ENCODE assay signal across 14 cellular contexts in the genomic region with DNA sequence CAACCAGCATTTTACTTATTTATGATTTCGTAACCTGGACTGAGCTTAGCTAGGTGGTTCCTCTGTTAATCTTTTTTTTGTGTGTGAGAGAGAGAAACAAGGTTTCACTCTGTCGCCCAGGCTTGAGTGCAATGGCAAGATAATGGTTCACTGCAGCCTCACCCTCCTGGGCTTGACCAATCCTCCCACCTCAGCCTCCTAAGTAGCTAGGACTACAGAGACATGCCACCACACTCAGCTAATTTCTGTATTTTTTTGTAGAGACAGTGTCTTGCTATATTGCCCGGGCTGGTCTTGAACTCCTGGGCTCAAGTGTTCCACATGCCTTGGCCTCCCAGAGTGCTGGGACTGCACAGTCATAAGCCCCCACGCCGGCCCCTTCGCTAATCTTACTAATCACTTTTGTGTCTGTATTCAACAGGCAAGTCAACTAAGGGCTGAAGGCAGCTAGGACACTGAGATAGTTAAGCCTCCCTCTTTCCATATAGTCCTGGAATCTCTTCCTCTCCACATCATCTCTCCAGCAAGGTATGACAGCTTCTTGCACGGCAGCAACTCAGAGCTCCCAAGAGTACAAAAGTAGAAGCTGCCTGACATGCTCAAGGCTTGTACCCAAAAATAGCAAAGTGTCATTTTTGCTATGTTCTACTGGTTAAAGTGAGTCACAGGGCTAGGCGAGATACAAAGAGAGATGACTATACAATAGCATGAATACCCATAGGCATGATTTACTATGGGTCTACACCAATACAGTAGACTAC. TPM values are rescaled to one million over a fixed set of nuclear protein-coding genes. Genes with fewer than 3 reads are reported as not detected.
DNase-seq lines count a peak whose midpoint lies in the region; ATAC-seq, FAIRE-seq and TF ChIP-seq lines count a peak whose summit lies in the region.
"Had no signal": no experiment of that assay in that cellular context is flagged by ENCODE, and none has a peak within 500 bp of the region (broad histone marks: within the 10 kb centered on the region; RNA-seq: fewer than 3 reads in every experiment).

No MANE protein-coding gene starts in this region.

- H4K5ac ChIP-seq in mesendoderm (ENCODE audit: low read length): no peak overlapping the region

- H2BK15ac ChIP-seq in mesendoderm (replicated peaks; ENCODE audit: low read depth): no peak overlapping the region

- no peak overlapping the region for H3K18ac ChIP-seq in mesendoderm (ENCODE audit: low read length)

- no peak overlapping the region for H3K4me2 ChIP-seq in mesendoderm (ENCODE audit: low read length)

- no peak overlapping the region for H3K4ac ChIP-seq in mesendoderm (ENCODE audit: low read depth, low read length)

- peaks cover 59% of the 10 kb centered on the region for H3K4me1 Mint-ChIP-seq in CD14-positive monocyte
- peaks cover 52% of the 10 kb centered on the region for H3K4me1 Mint-ChIP-seq in activated naive CD8-positive, alpha-beta T cell treated with anti-CD3 and anti-CD28 coated beads for 36 hours

- TF ChIP-seq CTCF in CD14-positive monocyte (IDR thresholded peaks at IDR 0.05): no peak
- TF ChIP-seq CTCF in left lung (IDR thresholded peaks at IDR 0.05): no peak
- TF ChIP-seq CTCF in stomach (IDR thresholded peaks at IDR 0.05): no peak

- H3K79me2 ChIP-seq in mesendoderm (ENCODE audit: control insufficient read depth, insufficient read depth, low read length): peaks cover 54% of the 10 kb centered on the region

- peak; percentile 5 for FAIRE-seq in GM12891 (lab: Jason Lieb, UNC)
- FAIRE-seq: H1 had no signal

- TF ChIP-seq EP300 in stomach (IDR thresholded peaks at IDR 0.05): no peak

- ATAC-seq in left lung (peak; percentile 30), HG03354 (IDR thresholded peaks at IDR 0.05; ENCODE audit: poor library complexity, severe bottlenecking, unreplicated experiment) (no peak)

- TF ChIP-seq POLR2A in GM12891 (IDR thresholded peaks at IDR 0.05; ENCODE audit: low read depth, low read length): no peak
- TF ChIP-seq POLR2A in stomach (IDR thresholded peaks at IDR 0.05): no peak

- no peaks in the 10 kb centered on the region for H3K36me3 ChIP-seq in left lung
- H3K36me3 ChIP-seq in stomach: peaks cover 0 to 5% (median 0%) of the 10 kb centered on the region in 4 donors
- H3K36me3 ChIP-seq in mesendoderm (ENCODE audit: control insufficient read depth, insufficient read depth, low read length): no peaks in the 10 kb centered on the region
- H3K36me3 ChIP-seq: SJSA1, thoracic aorta had no signal

- H3K9me3 Mint-ChIP-seq in CD14-positive monocyte: peaks cover 0 to 3% (median 0%) of the 10 kb centered on the region in 7 donors
- H3K9me3 Mint-ChIP-seq in activated naive CD8-positive, alpha-beta T cell treated with anti-CD3 and anti-CD28 coated beads for 36 hours: peaks cover 25% of the 10 kb centered on the region

- H3K9ac ChIP-seq in mesendoderm (ENCODE audit: low read length): no peak overlapping the region

- H3K23ac ChIP-seq in mesendoderm (ENCODE audit: low read length): no peak overlapping the region

- H3K4me3 ChIP-seq in left lung: no peak overlapping the region
- no peak overlapping the region for H3K4me3 ChIP-seq in stomach
- no peak overlapping the region for H3K4me3 ChIP-seq in mesendoderm (ENCODE audit: low read length)
- H3K4me3 ChIP-seq: ascending aorta, SJSA1, thoracic aorta had no signal

- no peak overlapping the region for H3K56ac ChIP-seq in mesendoderm (ENCODE audit: low read length)

- peaks cover 12 to 61% of the 10 kb centered on the region in 2 donors for H3K4me1 ChIP-seq in left lung
- H3K4me1 ChIP-seq in stomach: peaks cover 5 to 77% (median 38%) of the 10 kb centered on the region in 4 donors
- no peaks in the 10 kb centered on the region for H3K4me1 ChIP-seq in mesendoderm (ENCODE audit: control insufficient read depth, low read depth, low read length)

- no peak overlapping the region for H4K8ac ChIP-seq in mesendoderm (ENCODE audit: low read depth, low read length)

- no peak overlapping the region for H2BK120ac ChIP-seq in mesendoderm (ENCODE audit: low read depth, low read length)

- H3K27ac ChIP-seq in left lung (no peak overlapping the region), stomach (no peak overlapping the region), mesendoderm (ENCODE audit: low read depth, low read length) (no peak overlapping the region)
- H3K27ac ChIP-seq: ascending aorta, SJSA1, thoracic aorta had no signal

- H3K27me3 Mint-ChIP-seq in CD14-positive monocyte (ENCODE audit: low read depth in 3 of 3): peaks cover 0 to under 1% (median 0%) of the 10 kb centered on the region in 3 donors
- H3K27me3 Mint-ChIP-seq in activated naive CD8-positive, alpha-beta T cell treated with anti-CD3 and anti-CD28 coated beads for 36 hours: no peaks in the 10 kb centered on the region

- no peak overlapping the region for H2AK5ac ChIP-seq in mesendoderm (ENCODE audit: low read length)

- H2BK5ac ChIP-seq in mesendoderm (ENCODE audit: low read length): no peak overlapping the region

- peaks cover 3 to 20% of the 10 kb centered on the region in 2 donors for H3K36me3 Mint-ChIP-seq in CD14-positive monocyte
- peaks cover 42% of the 10 kb centered on the region for H3K36me3 Mint-ChIP-seq in activated naive CD8-positive, alpha-beta T cell treated with anti-CD3 and anti-CD28 coated beads for 36 hours

- peak overlapping the region in 6 of 7 donors; percentile 23 to 74 (median 67) for H3K27ac Mint-ChIP-seq in CD14-positive monocyte
- peak overlapping the region; percentile 28 for H3K27ac Mint-ChIP-seq in activated naive CD8-positive, alpha-beta T cell treated with anti-CD3 and anti-CD28 coated beads for 36 hours

- H3K9me3 ChIP-seq in left lung (peaks cover 0 to 6% of the 10 kb centered on the region in 2 donors), stomach (peaks cover 0 to 6% (median 5%) of the 10 kb centered on the region in 4 donors)
- H3K9me3 ChIP-seq: SJSA1, thoracic aorta had no signal

- no peak for DNase-seq in CD14-positive monocyte (ENCODE audit: low spot score)
- no peak for DNase-seq in GM12891 (ENCODE audit: insufficient read length, low spot score)
- no peak for DNase-seq in activated naive CD8-positive, alpha-beta T cell treated with anti-CD3 and anti-CD28 coated beads for 36 hours
- no peak for DNase-seq in left lung
- no peak for DNase-seq in anterior cingulate cortex (lab: John Stamatoyannopoulos, UW)
- no peak for DNase-seq in stomach
- no peak for DNase-seq in mesendoderm
- DNase-seq: hippocampal formation, NCI-H1417 treated with DMSO at 0.1 percent for 48 hours had no signal

- WGBS in stomach, 5 donors: 87 to 94% (median 91%) methylated on average over 8 of the region's 8 CpGs
- no CpG with 5 or more reads among the region's 8 CpGs for WGBS in mesendoderm (ENCODE audit: extremely low coverage, insufficient coverage, low lambda C conversion rate)

- peaks cover 22% of the 10 kb centered on the region for H3K79me1 ChIP-seq in mesendoderm (ENCODE audit: low read length)

- no peak overlapping the region for H3K4me3 Mint-ChIP-seq in CD14-positive monocyte
- H3K4me3 Mint-ChIP-seq in activated naive CD8-positive, alpha-beta T cell treated with anti-CD3 and anti-CD28 coated beads for 36 hours: no peak overlapping the region

- H3K27me3 ChIP-seq in left lung (no peaks in the 10 kb centered on the region), stomach (no peaks in the 10 kb centered on the region), mesendoderm (ENCODE audit: insufficient read depth, low read length, poor library complexity) (no peaks in the 10 kb centered on the region)
- H3K27me3 ChIP-seq: ascending aorta, SJSA1 had no signal

- intact Hi-C loops in CD14-positive monocyte (cut with micrococcal nuclease) (loop anchor here in 1 of 2 donors (5.0 to 10.0 kb wide), 2 partner anchors 38 to 50 kb away; no protein-coding TSS in a partner anchor), left lung (cut with DNase I) (no loop called here), stomach (cut with DNase I; ENCODE audit: low total_unique reads) (no loop called here)

TF ChIP-seq in GM12891, 5 proteins besides CTCF, POLR2A, EP300 and RAD21:
- TF ChIP-seq POLR2AphosphoS5 (IDR thresholded peaks at IDR 0.05; ENCODE audit: low read depth, low read length) (no peak), PAX5 (IDR thresholded peaks at IDR 0.05; ENCODE audit: insufficient read depth, low read length, severe bottlenecking) (no peak), TAF1 (IDR thresholded peaks at IDR 0.05; ENCODE audit: low read depth, low read length) (no peak), POU2F2 (IDR thresholded peaks at IDR 0.05; ENCODE audit: low read depth, low read length) (no peak), SPI1 (IDR thresholded peaks at IDR 0.05; ENCODE audit: low read depth, low read length) (no peak)

RNA-seq across cellular contexts. Expression of gene KMT2C, which starts 11.3 kb away (rescaled TPM):
- polyA plus RNA-seq in CD14-positive monocyte (1 to 10 TPM; 4.5 to 7.3 TPM), stomach (1 to 10 TPM; 5.0 to 6.4 (median 6.3) TPM)
- polyA plus RNA-seq in GM12891 (2012; ENCODE audit: low read depth, missing spikeins): 10.3 TPM
- total RNA-seq in activated naive CD8-positive, alpha-beta T cell treated with anti-CD3 and anti-CD28 coated beads for 36 hours: 10 to 100 TPM; 34.2 to 38.2 TPM
- total RNA-seq in left lung (10 to 100 TPM; 67.8 to 91.4 TPM), stomach (100 to 1,000 TPM in 3 of 5 donors, 10 to 100 TPM in 2; 74.4 to 248 (median 101) TPM)
- polyA plus RNA-seq in mesendoderm (2013, experiment 1 of 2): 5.2 TPM
- polyA plus RNA-seq in mesendoderm (2013, experiment 2 of 2): 5.1 TPM
